ENCODE assay signal across 34 cellular contexts in genomic region chr4:47084111-47084510, GRCh38. TPM values are rescaled to one million over a fixed set of nuclear protein-coding genes. Genes with fewer than 3 reads are reported as not detected.
"Had no signal": no experiment of that assay in that cellular context is flagged by ENCODE, and none has a peak within 500 bp of the region (broad histone marks: within the 10 kb centered on the region; RNA-seq: fewer than 3 reads in every experiment).

No MANE protein-coding gene starts in this region.

- H3K27me3 ChIP-seq: adrenal gland, ascending aorta, breast epithelium, cardiac muscle cell, dorsolateral prefrontal cortex, esophagus muscularis mucosa, gastrocnemius medialis, heart right ventricle, hepatocyte had no signal

- DNase-seq: activated CD4-positive, alpha-beta memory T cell treated with anti-CD3 and anti-CD28 coated beads for 36 hours; activated CD4-positive, alpha-beta T cell treated with anti-CD3 and anti-CD28 coated beads for 36 hours; activated CD4-positive, alpha-beta T cell treated with anti-CD3 and anti-CD28 coated beads, Interleukin-2, amount 10 ng/mL, durations not matched to agents 24 days and 14 days; activated CD4-positive, CD25-positive, alpha-beta regulatory T cell; activated CD4-positive, CD25-positive, alpha-beta regulatory T cell treated with anti-CD3 and anti-CD28 coated beads, Interleukin-2, amount 50 U/mL, for 72 hours; activated CD8-positive, alpha-beta memory T cell treated with anti-CD3 and anti-CD28 coated beads, Interleukin-2, amount 10 ng/mL, durations not matched to agents 7 days and 5 days; activated CD8-positive, alpha-beta memory T cell treated with anti-CD3 and anti-CD28 coated beads, Interleukin-2, amount 50 U/mL, for 4 hours; activated CD8-positive, alpha-beta T cell treated with anti-CD3 and anti-CD28 coated beads, Interleukin-2, amount 10 ng/mL, durations not matched to agents 7 days and 5 days; activated effector memory CD4-positive, alpha-beta T cell treated with anti-CD3 and anti-CD28 coated beads, Interleukin-2, amount 50 U/mL, for 16 hours; activated naive CD4-positive, alpha-beta T cell treated with anti-CD3 and anti-CD28 coated beads for 36 hours; activated naive CD8-positive, alpha-beta T cell treated with anti-CD3 and anti-CD28 coated beads for 36 hours; activated naive CD8-positive, alpha-beta T cell treated with anti-CD3 and anti-CD28 coated beads, Interleukin-2, amount 50 U/mL, for 24 hours; activated T-cell treated with anti-CD3 and anti-CD28 coated beads, Interleukin-2, amount 50 U/mL, for 1 hour; activated T-cell treated with anti-CD3 and anti-CD28 coated beads, Interleukin-2, amount 50 U/mL, for 48 hours; adrenal gland; amygdala; central memory CD4-positive, alpha-beta T cell; cerebellar nuclear complex; dorsolateral prefrontal cortex; effector memory CD4-positive, alpha-beta T cell; endodermal cell; foreskin keratinocyte; gastrocnemius medialis; heart right ventricle; T1000 had no signal

- H3K4me1 ChIP-seq: adrenal gland, ascending aorta, breast epithelium, esophagus muscularis mucosa, foreskin keratinocyte, gastrocnemius medialis, heart right ventricle had no signal

- H3K9me3 ChIP-seq: adrenal gland, ascending aorta, breast epithelium, esophagus muscularis mucosa, gastrocnemius medialis, heart right ventricle had no signal

- H3K27ac ChIP-seq: adrenal gland, ascending aorta, breast epithelium, cardiac muscle cell, coronary artery, esophagus muscularis mucosa, foreskin keratinocyte, gastrocnemius medialis, heart right ventricle, hepatocyte had no signal

- H3K36me3 ChIP-seq: adrenal gland, ascending aorta, breast epithelium, cardiac muscle cell, esophagus muscularis mucosa, gastrocnemius medialis, heart right ventricle had no signal

- H3K4me3 ChIP-seq: adrenal gland, ascending aorta, breast epithelium, cardiac muscle cell, coronary artery, dorsolateral prefrontal cortex, esophagus muscularis mucosa, gastrocnemius medialis, heart right ventricle, hepatocyte had no signal

RNA-seq across cellular contexts. Expression of gene GABRB1, which starts 52.7 kb away (rescaled TPM):
- total RNA-seq: activated CD4-positive, alpha-beta memory T cell treated with anti-CD3 and anti-CD28 coated beads for 36 hours; activated CD4-positive, alpha-beta T cell treated with anti-CD3 and anti-CD28 coated beads for 36 hours; activated CD4-positive, alpha-beta T cell treated with anti-CD3 and anti-CD28 coated beads, Interleukin-2, amount 10 ng/mL, durations not matched to agents 24 days and 14 days; activated CD8-positive, alpha-beta memory T cell treated with anti-CD3 and anti-CD28 coated beads for 36 hours; activated CD8-positive, alpha-beta memory T cell treated with anti-CD3 and anti-CD28 coated beads, Interleukin-2, amount 10 ng/mL, durations not matched to agents 7 days and 5 days; activated CD8-positive, alpha-beta T cell treated with anti-CD3 and anti-CD28 coated beads, Interleukin-2, amount 10 ng/mL, durations not matched to agents 7 days and 5 days; activated naive CD4-positive, alpha-beta T cell treated with anti-CD3 and anti-CD28 coated beads for 36 hours; activated naive CD8-positive, alpha-beta T cell treated with anti-CD3 and anti-CD28 coated beads for 36 hours; activated T-helper 1 cell treated with anti-CD3 and anti-CD28 coated beads, Interleukin-12 subunit alpha, Interleukin-12 subunit beta, Interleukin-2, Interleukin-4 antibody, amounts not matched to agents 30 ng/mL and 10 ng/mL and 1 ng/mL, durations not matched to agents 14 hours and 24 hours and 36 hours; activated T-helper 2 cell treated with anti-CD3 and anti-CD28 coated beads, Interferon-gamma antibody, Interleukin-2, Interleukin-4, amounts not matched to agents 10 μg/mL and 5 μg/mL and 100 μg/mL, durations not matched to agents 14 hours and 24 hours and 36 hours; endodermal cell; foreskin keratinocyte; gastrocnemius medialis had no signal
